Comparison of ENCODE assay signal across 27 cellular contexts in the genomic region with DNA sequence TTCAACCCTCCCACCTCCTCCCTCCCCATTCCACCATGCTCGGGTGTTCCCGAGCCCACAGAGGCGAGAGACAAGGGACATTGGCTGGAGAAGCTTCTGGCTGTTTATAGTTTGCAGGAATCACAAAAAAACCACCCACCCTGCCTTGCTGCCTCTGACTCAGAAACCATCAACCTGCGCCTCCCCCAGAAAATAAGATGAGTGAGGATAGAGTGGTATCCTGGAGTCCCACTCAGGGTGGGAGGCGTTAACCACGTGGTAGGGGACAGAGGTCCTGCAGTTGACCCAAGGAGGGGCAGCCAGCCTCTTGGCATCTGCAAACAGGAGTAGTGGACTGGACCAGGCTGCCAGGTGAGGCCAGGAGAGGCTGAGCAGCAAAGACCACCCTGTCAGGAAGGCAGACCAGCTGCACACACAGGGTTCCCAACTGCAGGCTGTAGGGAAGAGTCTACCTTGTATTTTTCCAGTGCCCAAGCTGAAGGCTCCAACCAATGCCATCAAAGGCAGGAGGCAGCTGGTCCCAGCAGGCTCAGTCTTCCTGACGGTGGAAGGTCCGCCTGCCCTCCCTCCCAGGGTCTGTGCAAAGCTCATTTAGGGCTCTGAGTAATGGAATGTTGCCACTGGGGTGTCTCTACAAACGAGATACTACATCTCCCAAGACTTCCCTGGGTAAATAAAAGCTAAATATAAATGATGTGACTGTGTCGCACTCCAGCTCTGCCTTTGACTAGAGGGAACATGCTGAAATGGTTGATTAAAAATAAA.
"Had no signal": no experiment of that assay in that cellular context is flagged by ENCODE, and none has a peak within 500 bp of the region (broad histone marks: within the 10 kb centered on the region; RNA-seq: fewer than 3 reads in every experiment).

No MANE protein-coding gene starts in this region.

- H3K4me3 ChIP-seq: K562, SK-N-MC had no signal

- ATAC-seq: activated naive CD4-positive, alpha-beta T cell treated with anti-CD3 and anti-CD28 coated beads, Interleukin-2, amount 50 U/mL, for 72 hours; activated naive CD8-positive, alpha-beta T cell treated with anti-CD3 and anti-CD28 coated beads, Interleukin-2, amount 50 U/mL, for 24 hours; activated T-cell treated with anti-CD3 and anti-CD28 coated beads, Interleukin-2, amount 50 U/mL, for 4 hours; K562; Panc1; T-cell had no signal

- H3K27ac ChIP-seq: SK-N-MC, VCaP had no signal

- DNase-seq: activated CD4-positive, alpha-beta memory T cell treated with anti-CD3 and anti-CD28 coated beads for 36 hours; activated CD4-positive, alpha-beta T cell treated with anti-CD3 and anti-CD28 coated beads, Interleukin-2, amount 10 ng/mL, durations not matched to agents 7 days and 5 days; activated CD4-positive, CD25-positive, alpha-beta regulatory T cell; activated CD8-positive, alpha-beta memory T cell treated with anti-CD3 and anti-CD28 coated beads for 24 hours; activated effector memory CD4-positive, alpha-beta T cell treated with anti-CD3 and anti-CD28 coated beads, Interleukin-2, amount 50 U/mL, for 16 hours; activated naive CD4-positive, alpha-beta T cell treated with Interleukin-2 at 50 U/mL for 16 hours; activated naive CD8-positive, alpha-beta T cell treated with anti-CD3 and anti-CD28 coated beads, Interleukin-2, amount 50 U/mL, for 24 hours; activated T-cell treated with anti-CD3 and anti-CD28 coated beads, Interleukin-2, amount 50 U/mL, for 4 hours; amniotic stem cell; Kasumi-1; NCI-H1048; NCI-H1930; NCI-H2171 treated with DMSO at 0.1 percent for 48 hours; NCI-H345; NCI-H510A; NCI-H526 treated with DMSO at 0.1 percent for 48 hours; NCI-H82; OCI-M1; RPMI8226; T-cell; T-helper 2 cell had no signal

- FAIRE-seq: astrocyte, K562 had no signal
